1 cellular context compared by ENCODE assay signal in the genomic region with DNA sequence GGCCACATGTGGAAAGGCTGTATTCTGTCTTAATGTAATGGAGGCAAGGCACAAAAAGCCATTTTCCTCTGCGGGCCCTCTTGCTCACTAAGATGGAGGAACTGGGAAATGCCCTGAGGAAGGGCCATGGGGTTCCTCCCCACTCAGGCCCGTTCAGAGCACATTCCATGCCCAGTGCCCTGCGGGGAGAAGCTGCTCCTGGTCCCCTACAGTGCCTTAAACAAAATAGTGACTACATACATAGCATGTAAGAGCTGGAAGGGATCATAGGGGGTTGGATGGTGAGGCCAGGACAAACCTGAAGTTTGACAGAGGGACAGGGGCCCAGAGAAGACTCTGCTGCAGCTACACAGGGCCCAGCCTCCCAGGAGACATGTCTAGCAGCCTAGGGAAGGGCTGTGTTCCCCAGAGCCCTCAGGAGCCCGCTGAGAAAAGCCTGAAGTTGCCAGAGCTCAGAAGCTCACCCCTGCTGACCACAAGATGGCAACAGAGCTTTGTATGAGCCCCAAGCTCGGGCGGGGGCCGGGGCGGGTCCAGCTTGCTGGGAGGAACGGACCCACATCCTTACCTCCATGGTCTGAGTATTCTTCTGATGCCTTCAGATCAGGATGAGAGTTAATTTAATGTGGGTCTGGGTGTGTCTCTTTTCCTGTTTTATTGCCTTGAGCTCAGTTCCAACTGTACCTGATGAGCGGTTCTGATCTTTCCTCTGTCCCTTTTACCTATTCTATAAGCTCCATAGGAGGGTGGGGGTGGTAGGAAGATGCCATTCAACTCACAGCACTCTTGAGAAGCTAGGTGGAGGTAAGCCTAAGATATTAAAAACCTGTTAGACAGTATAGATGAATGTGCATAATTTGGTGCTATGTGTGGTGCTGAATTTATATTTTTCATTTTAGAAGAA.
TF ChIP-seq lines count a peak whose summit lies in the region.

No MANE protein-coding gene starts in this region.

TF ChIP-seq in HEK293, 187 proteins besides CTCF, POLR2A, EP300 and RAD21 (continued from another document):
- TF ChIP-seq, protein P1, sequence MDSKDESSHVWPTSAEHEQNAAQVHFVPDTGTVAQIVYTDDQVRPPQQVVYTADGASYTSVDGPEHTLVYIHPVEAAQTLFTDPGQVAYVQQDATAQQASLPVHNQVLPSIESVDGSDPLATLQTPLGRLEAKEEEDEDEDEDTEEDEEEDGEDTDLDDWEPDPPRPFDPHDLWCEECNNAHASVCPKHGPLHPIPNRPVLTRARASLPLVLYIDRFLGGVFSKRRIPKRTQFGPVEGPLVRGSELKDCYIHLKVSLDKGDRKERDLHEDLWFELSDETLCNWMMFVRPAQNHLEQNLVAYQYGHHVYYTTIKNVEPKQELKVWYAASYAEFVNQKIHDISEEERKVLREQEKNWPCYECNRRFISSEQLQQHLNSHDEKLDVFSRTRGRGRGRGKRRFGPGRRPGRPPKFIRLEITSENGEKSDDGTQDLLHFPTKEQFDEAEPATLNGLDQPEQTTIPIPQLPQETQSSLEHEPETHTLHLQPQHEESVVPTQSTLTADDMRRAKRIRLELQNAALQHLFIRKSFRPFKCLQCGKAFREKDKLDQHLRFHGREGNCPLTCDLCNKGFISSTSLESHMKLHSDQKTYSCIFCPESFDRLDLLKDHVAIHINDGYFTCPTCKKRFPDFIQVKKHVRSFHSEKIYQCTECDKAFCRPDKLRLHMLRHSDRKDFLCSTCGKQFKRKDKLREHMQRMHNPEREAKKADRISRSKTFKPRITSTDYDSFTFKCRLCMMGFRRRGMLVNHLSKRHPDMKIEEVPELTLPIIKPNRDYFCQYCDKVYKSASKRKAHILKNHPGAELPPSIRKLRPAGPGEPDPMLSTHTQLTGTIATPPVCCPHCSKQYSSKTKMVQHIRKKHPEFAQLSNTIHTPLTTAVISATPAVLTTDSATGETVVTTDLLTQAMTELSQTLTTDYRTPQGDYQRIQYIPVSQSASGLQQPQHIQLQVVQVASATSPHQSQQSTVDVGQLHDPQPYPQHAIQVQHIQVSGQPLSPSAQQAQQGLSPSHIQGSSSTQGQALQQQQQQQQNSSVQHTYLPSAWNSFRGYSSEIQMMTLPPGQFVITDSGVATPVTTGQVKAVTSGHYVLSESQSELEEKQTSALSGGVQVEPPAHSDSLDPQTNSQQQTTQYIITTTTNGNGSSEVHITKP (tag by site-specific recombination; IDR thresholded peaks at IDR 0.05), result peak; percentile 58
- peak; percentile 85 for TF ChIP-seq ZNF654 (tag by site-specific recombination; IDR thresholded peaks at IDR 0.05; ENCODE audit: low read depth)
- no peak for TF ChIP-seq EGR2 (tag by site-specific recombination; IDR thresholded peaks at IDR 0.05; ENCODE audit: low read depth)
- TF ChIP-seq ZSCAN16 (tag by site-specific recombination; IDR thresholded peaks at IDR 0.05), result no peak
- peak; percentile 55 for TF ChIP-seq ZBTB8A (tag by site-specific recombination; IDR thresholded peaks at IDR 0.05)
- peak; percentile 63 for TF ChIP-seq PATZ1 (tag by site-specific recombination; IDR thresholded peaks at IDR 0.05)
- TF ChIP-seq ZIC2 (tag by site-specific recombination; IDR thresholded peaks at IDR 0.05), result peak; percentile 64; the same call in 1 of the 2 replicates
TF ChIP-seq in HEK293: peak in this region for 9.
